17 cellular contexts compared by ENCODE assay signal in the genomic region with DNA sequence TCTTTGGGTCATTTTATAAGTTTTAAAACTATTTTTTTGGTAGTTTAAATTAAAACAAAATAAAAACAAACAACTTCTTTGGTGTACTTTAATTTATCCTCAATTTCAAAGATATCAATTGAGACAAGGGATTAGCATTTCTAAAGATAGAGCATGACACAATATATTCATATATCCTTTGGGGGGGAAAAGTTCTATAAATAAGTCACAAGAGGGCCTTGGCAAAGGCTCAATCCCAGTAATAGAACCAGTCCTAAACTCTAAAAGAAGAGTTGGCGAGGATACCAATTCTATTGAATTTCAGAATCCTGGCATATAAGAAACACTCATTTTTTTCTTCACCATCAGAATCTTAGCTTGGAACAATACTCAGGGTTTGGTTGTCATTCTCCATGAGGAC.
"Had no signal": no experiment of that assay in that cellular context is flagged by ENCODE, and none has a peak within 500 bp of the region (broad histone marks: within the 10 kb centered on the region; RNA-seq: fewer than 3 reads in every experiment).

No MANE protein-coding gene starts in this region.

- H3K27me3 Mint-ChIP-seq: dendritic cell treated with granulocyte-macrophage colony-stimulating factor and Interleukin-4, amounts not matched to agents 40 ng/mL and 50 ng/mL, for 4 days; stimulated activated memory B cell treated with anti-CD40 and anti-IgM and Interleukin-4, amounts not matched to agents 10 μg/mL and 1 μg/mL and 100 μg/mL, for 72 hours; stimulated activated naive CD8-positive, alpha-beta T cell treated with anti-CD3 and anti-CD28 coated beads, Interleukin-15, Interleukin-2, amounts not matched to agents 100 ng/mL and 50 ng/mL, for 24 hours had no signal

- H3K4me1 Mint-ChIP-seq: immature natural killer cell; natural killer cell; stimulated activated memory B cell treated with anti-CD40 and anti-IgM and Interleukin-4, amounts not matched to agents 10 μg/mL and 1 μg/mL and 100 μg/mL, for 72 hours had no signal

- H3K4me3 ChIP-seq: gastrocnemius medialis, mucosa of descending colon, right lobe of liver, spleen, tibial artery, upper lobe of left lung, uterus had no signal

- H3K27ac Mint-ChIP-seq: dendritic cell treated with granulocyte-macrophage colony-stimulating factor and Interleukin-4, amounts not matched to agents 40 ng/mL and 50 ng/mL, for 4 days; immature natural killer cell; natural killer cell; stimulated activated memory B cell treated with anti-CD40 and anti-IgM and Interleukin-4, amounts not matched to agents 10 μg/mL and 1 μg/mL and 100 μg/mL, for 72 hours; stimulated activated naive CD8-positive, alpha-beta T cell treated with anti-CD3 and anti-CD28 coated beads, Interleukin-15, Interleukin-2, amounts not matched to agents 100 ng/mL and 50 ng/mL, for 24 hours had no signal

- ATAC-seq: gastrocnemius medialis; mucosa of descending colon; natural killer cell; stimulated activated memory B cell treated with anti-CD40 and anti-IgM and Interleukin-4, amounts not matched to agents 10 μg/mL and 1 μg/mL and 100 μg/mL, for 72 hours had no signal

- H3K27ac ChIP-seq: gastrocnemius medialis, right lobe of liver, spleen, tibial artery, upper lobe of left lung, uterus had no signal

- H3K4me1 ChIP-seq: right lobe of liver, spleen, upper lobe of left lung, uterus had no signal

- H3K9me3 Mint-ChIP-seq: dendritic cell treated with granulocyte-macrophage colony-stimulating factor and Interleukin-4, amounts not matched to agents 40 ng/mL and 50 ng/mL, for 4 days; immature natural killer cell; natural killer cell; stimulated activated memory B cell treated with anti-CD40 and anti-IgM and Interleukin-4, amounts not matched to agents 10 μg/mL and 1 μg/mL and 100 μg/mL, for 72 hours; stimulated activated naive CD8-positive, alpha-beta T cell treated with anti-CD3 and anti-CD28 coated beads, Interleukin-15, Interleukin-2, amounts not matched to agents 100 ng/mL and 50 ng/mL, for 24 hours had no signal

- H3K4me3 Mint-ChIP-seq: dendritic cell treated with granulocyte-macrophage colony-stimulating factor and Interleukin-4, amounts not matched to agents 40 ng/mL and 50 ng/mL, for 4 days; immature natural killer cell; natural killer cell; stimulated activated memory B cell treated with anti-CD40 and anti-IgM and Interleukin-4, amounts not matched to agents 10 μg/mL and 1 μg/mL and 100 μg/mL, for 72 hours; stimulated activated naive CD8-positive, alpha-beta T cell treated with anti-CD3 and anti-CD28 coated beads, Interleukin-15, Interleukin-2, amounts not matched to agents 100 ng/mL and 50 ng/mL, for 24 hours had no signal

- H3K36me3 Mint-ChIP-seq: immature natural killer cell; natural killer cell; stimulated activated memory B cell treated with anti-CD40 and anti-IgM and Interleukin-4, amounts not matched to agents 10 μg/mL and 1 μg/mL and 100 μg/mL, for 72 hours had no signal

- H3K36me3 ChIP-seq: gastrocnemius medialis, right lobe of liver, spleen, tibial artery, upper lobe of left lung, uterus had no signal

- H3K9me3 ChIP-seq: gastrocnemius medialis, mucosa of descending colon, right lobe of liver, spleen, tibial artery, upper lobe of left lung, uterus had no signal

- FAIRE-seq: keratinocyte had no signal

- DNase-seq: gastrocnemius medialis; immature natural killer cell; mammary epithelial cell; mucosa of descending colon; natural killer cell; right lobe of liver; spleen; stimulated activated CD4-positive, alpha-beta T cell treated with anti-CD3 and anti-CD28 coated beads, Interleukin-15, amount 100 ng/mL, for 24 hours; stimulated activated CD4-positive, alpha-beta T cell treated with anti-CD3 and anti-CD28 coated beads, Interleukin-1b, Interleukin-23, amount 100 ng/mL, for 48 hours; stimulated activated CD4-positive, alpha-beta T cell treated with anti-CD3 and anti-CD28 coated beads, Interleukin-4, amount 100 ng/mL, for 24 hours; tibial artery; upper lobe of left lung; uterus had no signal

- H3K27me3 ChIP-seq: gastrocnemius medialis, tibial artery, upper lobe of left lung, uterus had no signal
